ENCODE assay signal across 9 cellular contexts in the genomic region with DNA sequence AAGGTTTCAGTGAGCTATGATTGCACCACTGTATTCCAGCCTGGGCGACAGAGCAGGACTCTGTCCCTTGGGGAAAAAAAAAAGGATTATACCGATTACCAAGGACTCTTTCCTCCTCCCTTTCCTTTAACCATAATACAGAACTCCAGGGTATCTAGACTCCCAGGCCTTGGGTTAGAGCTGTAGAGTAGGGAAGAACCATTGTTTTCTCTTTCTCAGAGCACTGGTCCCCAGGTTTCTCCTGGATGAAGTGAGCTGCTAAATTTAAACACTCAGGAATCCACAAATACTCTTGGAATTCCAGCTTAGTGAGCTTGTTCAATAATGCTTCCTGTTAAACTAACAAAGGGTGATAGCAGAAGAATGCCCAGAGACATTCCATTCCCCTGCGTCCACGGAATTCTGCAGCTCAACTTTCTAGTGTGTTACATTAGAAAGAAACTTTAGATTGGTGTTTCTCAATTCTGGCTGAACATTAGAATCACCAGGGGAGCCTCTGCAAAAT. TPM values are rescaled to one million over a fixed set of nuclear protein-coding genes. Genes with fewer than 3 reads are reported as not detected.
DNase-seq lines count a peak whose midpoint lies in the region; ATAC-seq and TF ChIP-seq lines count a peak whose summit lies in the region.
"Had no signal": no experiment of that assay in that cellular context is flagged by ENCODE, and none has a peak within 500 bp of the region (broad histone marks: within the 10 kb centered on the region; RNA-seq: fewer than 3 reads in every experiment).

No MANE protein-coding gene starts in this region.

- peak overlapping the region; percentile 23 for H3K9ac ChIP-seq in GM23248

- H3K36me3 Mint-ChIP-seq in natural killer cell treated with Interleukin-12 subunit alpha and Interleukin-12 subunit beta and Interleukin-15 and Interleukin-18, amount 100 ng/mL, for 72 hours: no peaks in the 10 kb centered on the region

- ATAC-seq in natural killer cell treated with Interleukin-12 subunit alpha and Interleukin-12 subunit beta and Interleukin-15 and Interleukin-18, amount 100 ng/mL, for 72 hours: no peak
- ATAC-seq in GM21515 (IDR thresholded peaks at IDR 0.05; ENCODE audit: unreplicated experiment) (no peak), GM21786 (IDR thresholded peaks at IDR 0.05; ENCODE audit: unreplicated experiment) (no peak)

- H3K36me3 ChIP-seq in GM23248 (ENCODE audit: low read depth): no peaks in the 10 kb centered on the region
- H3K36me3 ChIP-seq in right atrium auricular region: no peaks in the 10 kb centered on the region

- H3F3A ChIP-seq in GM23248 (ENCODE audit: insufficient read depth): peaks cover 42% of the 10 kb centered on the region

- H3K4me1 ChIP-seq in GM23248 (ENCODE audit: insufficient read depth) (peaks cover 53% of the 10 kb centered on the region), right atrium auricular region (peaks cover 0 to 9% of the 10 kb centered on the region in 2 donors)

- peaks cover 2 to 6% of the 10 kb centered on the region in 2 donors for H3K27me3 Mint-ChIP-seq in natural killer cell treated with Interleukin-12 subunit alpha and Interleukin-12 subunit beta and Interleukin-15 and Interleukin-18, amount 100 ng/mL, for 72 hours

- WGBS in GM23248 (ENCODE audit: low coverage in 1 of 2, low lambda C conversion rate in 2 of 2, missing lambda C conversion rate in 2 of 2), 2 experiments: 26 to 27% methylated on average over 4 of the region's 4 CpGs

- in situ Hi-C loops in GM23248 (cut with MboI): loop anchor here (10.0 kb wide), 1 partner anchor 316 kb away; the partner anchor contains the start of gene CNNM2

- no peak overlapping the region for H3K27ac Mint-ChIP-seq in natural killer cell treated with Interleukin-12 subunit alpha and Interleukin-12 subunit beta and Interleukin-15 and Interleukin-18, amount 100 ng/mL, for 72 hours

- no peak overlapping the region for H3K4me3 Mint-ChIP-seq in natural killer cell treated with Interleukin-12 subunit alpha and Interleukin-12 subunit beta and Interleukin-15 and Interleukin-18, amount 100 ng/mL, for 72 hours

- H3K9me3 ChIP-seq in GM23248 (ENCODE audit: low read depth) (no peaks in the 10 kb centered on the region), right atrium auricular region (no peaks in the 10 kb centered on the region)

- TF ChIP-seq CTCF in right atrium auricular region (IDR thresholded peaks at IDR 0.05): no peak
- TF ChIP-seq CTCF in retinal pigment epithelial cell (conservative IDR thresholded peaks at IDR 0.05; ENCODE audit: low read depth, low read length): no peak

- H3K9me3 Mint-ChIP-seq in natural killer cell treated with Interleukin-12 subunit alpha and Interleukin-12 subunit beta and Interleukin-15 and Interleukin-18, amount 100 ng/mL, for 72 hours: no peaks in the 10 kb centered on the region

- peak overlapping the region; percentile 35; the same call in 1 of the 2 replicates for H3K4me3 ChIP-seq in GM23248
- H3K4me3 ChIP-seq in right atrium auricular region: no peak overlapping the region
- no peak overlapping the region for H3K4me3 ChIP-seq in retinal pigment epithelial cell (ENCODE audit: low read length)

- no peaks in the 10 kb centered on the region for H3K79me2 ChIP-seq in GM23248 (ENCODE audit: insufficient read depth)

- H3K4me2 ChIP-seq in GM23248 (ENCODE audit: unreplicated experiment): peak overlapping the region; percentile 63

- DNase-seq in GM23248 (peak; percentile 93), amniotic epithelial cell (ENCODE audit: low read depth) (peak; percentile 96), right atrium auricular region (ENCODE audit: low spot score) (peak; percentile 65), retinal pigment epithelial cell (ENCODE audit: low read depth) (peak; percentile 93), NCI-H526 (lab: John Stamatoyannopoulos, UW) (no peak)
- DNase-seq in natural killer cell treated with Interleukin-12 subunit alpha and Interleukin-12 subunit beta and Interleukin-15 and Interleukin-18, amount 100 ng/mL, for 72 hours (ENCODE audit: low spot score): no peak
- DNase-seq: activated CD4-positive, alpha-beta T cell treated with anti-CD3 and anti-CD28 coated beads for 4 hours had no signal

- no peaks in the 10 kb centered on the region for H3K9me2 ChIP-seq in GM23248 (ENCODE audit: insufficient read depth)

- H3K27me3 ChIP-seq in GM23248 (replicated peaks; ENCODE audit: insufficient read depth): no peaks in the 10 kb centered on the region
- H3K27me3 ChIP-seq in right atrium auricular region: no peaks in the 10 kb centered on the region

- no peaks in the 10 kb centered on the region for H3K4me1 Mint-ChIP-seq in natural killer cell treated with Interleukin-12 subunit alpha and Interleukin-12 subunit beta and Interleukin-15 and Interleukin-18, amount 100 ng/mL, for 72 hours (ENCODE audit: low read depth in 2 of 2)

- peak overlapping the region; percentile 14 for H2AFZ ChIP-seq in GM23248

- peak overlapping the region; percentile 72 for H3K27ac ChIP-seq in GM23248
- H3K27ac ChIP-seq in right atrium auricular region: peak overlapping the region; percentile 49 to 83

- H4K20me1 ChIP-seq in GM23248 (ENCODE audit: insufficient read depth): no peaks in the 10 kb centered on the region

RNA-seq across cellular contexts. Expression of gene RPEL1, which starts 14.6 kb away (rescaled TPM):
- total RNA-seq in GM23248 (2014; rRNA removed; shearing (Covaris generic)): not detected in 2 replicates
- polyA plus RNA-seq in GM23248 (2016; fragmentation: Nextera tagmentation; extraction: Ambion mirVana): 0.09 TPM in 1 of 2 replicates, not detected in the other
- total RNA-seq in right atrium auricular region: not detected
- total RNA-seq in natural killer cell treated with Interleukin-12 subunit alpha and Interleukin-12 subunit beta and Interleukin-15 and Interleukin-18, amount 100 ng/mL, for 72 hours: not detected

RNA-seq across cellular contexts. Expression of gene NT5C2, which starts 38.0 kb away (rescaled TPM):
- total RNA-seq in GM23248 (2014; rRNA removed; shearing (Covaris generic)): 69.0 and 99.7 TPM in 2 replicates
- 52.6 and 58.2 TPM in 2 replicates for polyA plus RNA-seq in GM23248 (2016; fragmentation: Nextera tagmentation; extraction: Ambion mirVana)
- total RNA-seq in right atrium auricular region: 10 to 100 TPM; 28.5 to 32.7 TPM
- total RNA-seq in natural killer cell treated with Interleukin-12 subunit alpha and Interleukin-12 subunit beta and Interleukin-15 and Interleukin-18, amount 100 ng/mL, for 72 hours: 10 to 100 TPM; 60.2 to 75.0 TPM

RNA-seq across cellular contexts. Expression of gene INA, which starts 45.8 kb away (rescaled TPM):
- not detected in 2 replicates for total RNA-seq in GM23248 (2014; rRNA removed; shearing (Covaris generic))
- polyA plus RNA-seq in GM23248 (2016; fragmentation: Nextera tagmentation; extraction: Ambion mirVana): 0.18 and 0.20 TPM in 2 replicates
- total RNA-seq in right atrium auricular region: not detected
- under 1 TPM in 1 of 2 donors, not detected in 1; 0.14 TPM for total RNA-seq in natural killer cell treated with Interleukin-12 subunit alpha and Interleukin-12 subunit beta and Interleukin-15 and Interleukin-18, amount 100 ng/mL, for 72 hours

Comparison
In these comparisons a context has a peak if more than half of its experiments do, and no peak if none do; other contexts are left out.
1. DNase-seq: peak in GM23248 (single experiment), amniotic epithelial cell (single experiment), right atrium auricular region (single experiment) and retinal pigment epithelial cell (single experiment); none in natural killer cell treated with Interleukin-12 subunit alpha and Interleukin-12 subunit beta and Interleukin-15 and Interleukin-18, amount 100 ng/mL, for 72 hours (single experiment) and NCI-H526 (0 of 2).